In the genomic region with DNA sequence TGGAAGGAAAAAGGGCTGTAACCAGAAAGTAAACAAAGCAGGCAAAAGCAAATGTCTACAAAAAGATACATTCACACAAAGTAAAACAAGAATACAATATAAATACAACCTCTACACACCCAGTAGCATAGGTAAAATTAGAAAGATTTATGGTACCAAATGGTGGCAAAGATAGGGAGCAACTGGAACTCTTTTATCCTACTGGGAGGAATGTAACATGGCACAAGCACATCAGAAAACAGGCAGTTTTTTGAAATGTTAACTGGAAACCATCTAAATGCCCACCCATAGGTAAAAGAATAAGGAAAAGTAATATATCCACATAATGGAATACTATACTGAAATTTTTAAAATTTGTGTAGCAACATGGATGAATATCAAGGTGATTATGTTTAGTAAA, we compare ENCODE assay signal across 20 cellular contexts. TPM values are rescaled to one million over a fixed set of nuclear protein-coding genes. Genes with fewer than 3 reads are reported as not detected.
"Had no signal": no experiment of that assay in that cellular context is flagged by ENCODE, and none has a peak within 500 bp of the region (broad histone marks: within the 10 kb centered on the region; RNA-seq: fewer than 3 reads in every experiment).

No MANE protein-coding gene starts in this region.

- DNase-seq: activated CD4-positive, alpha-beta T cell treated with anti-CD3 and anti-CD28 coated beads for 36 hours; activated CD8-positive, alpha-beta memory T cell treated with anti-CD3 and anti-CD28 coated beads, Interleukin-2, amount 50 U/mL, for 48 hours; activated CD8-positive, alpha-beta T cell treated with anti-CD3 and anti-CD28 coated beads for 36 hours; activated gamma-delta T cell treated with Interleukin-2 at 50 U/mL for 16 hours; amniotic stem cell; body of pancreas; effector CD8-positive, alpha-beta T cell; glutamatergic neuron; left ventricle myocardium inferior; mucosa of descending colon; naive thymus-derived CD4-positive, alpha-beta T cell; stimulated activated naive CD4-positive, alpha-beta T cell; T-helper 17 cell; tibial artery had no signal

- H2AFZ ChIP-seq: parathyroid adenoma had no signal

- H3K27ac ChIP-seq: body of pancreas, epithelial cell of prostate, left ventricle myocardium inferior, parathyroid adenoma, tibial artery had no signal

- H3K79me2 ChIP-seq: parathyroid adenoma had no signal

- H3K4me1 ChIP-seq: body of pancreas, left ventricle myocardium inferior, parathyroid adenoma, tibial artery had no signal

- H3K36me3 ChIP-seq: left ventricle myocardium inferior, tibial artery had no signal

- H3K9me3 ChIP-seq: body of pancreas, left ventricle myocardium inferior, mucosa of descending colon, tibial artery had no signal

- H3K9me3 Mint-ChIP-seq: activated CD8-positive, alpha-beta T cell treated with anti-CD3 and anti-CD28 coated beads for 36 hours; memory B cell; naive thymus-derived CD4-positive, alpha-beta T cell had no signal

- H3K9ac ChIP-seq: parathyroid adenoma had no signal

- H3K4me1 Mint-ChIP-seq: activated CD4-positive, alpha-beta T cell treated with anti-CD3 and anti-CD28 coated beads for 36 hours; naive thymus-derived CD4-positive, alpha-beta T cell; T-helper 17 cell had no signal

- H3K27me3 ChIP-seq: body of pancreas, tibial artery had no signal

- H3K4me3 Mint-ChIP-seq: activated CD4-positive, alpha-beta T cell treated with anti-CD3 and anti-CD28 coated beads for 36 hours; activated CD8-positive, alpha-beta T cell treated with anti-CD3 and anti-CD28 coated beads for 36 hours; activated naive CD8-positive, alpha-beta T cell; memory B cell; naive thymus-derived CD4-positive, alpha-beta T cell; T-helper 17 cell had no signal

- H3K4me3 ChIP-seq: body of pancreas, left ventricle myocardium inferior, mucosa of descending colon, tibial artery had no signal

- ATAC-seq: activated CD4-positive, alpha-beta T cell treated with anti-CD3 and anti-CD28 coated beads for 36 hours; activated CD8-positive, alpha-beta T cell treated with anti-CD3 and anti-CD28 coated beads for 36 hours; body of pancreas; mucosa of descending colon; naive thymus-derived CD4-positive, alpha-beta T cell; T-helper 17 cell had no signal

- H3K36me3 Mint-ChIP-seq: activated naive CD8-positive, alpha-beta T cell; memory B cell; naive thymus-derived CD4-positive, alpha-beta T cell had no signal

- H3K27ac Mint-ChIP-seq: activated CD4-positive, alpha-beta T cell treated with anti-CD3 and anti-CD28 coated beads for 36 hours; activated CD8-positive, alpha-beta T cell treated with anti-CD3 and anti-CD28 coated beads for 36 hours; activated naive CD8-positive, alpha-beta T cell; memory B cell; naive thymus-derived CD4-positive, alpha-beta T cell; T-helper 17 cell had no signal

RNA-seq across cellular contexts. Expression of gene ARL14EPL, which starts 8.7 kb away (rescaled TPM):
- total RNA-seq: activated CD4-positive, alpha-beta T cell treated with anti-CD3 and anti-CD28 coated beads for 36 hours; activated CD8-positive, alpha-beta T cell treated with anti-CD3 and anti-CD28 coated beads for 36 hours; body of pancreas; kidney epithelial cell; left ventricle myocardium inferior; mucosa of descending colon; naive thymus-derived CD4-positive, alpha-beta T cell; subcutaneous adipose tissue; T-helper 17 cell had no signal
- polyA plus RNA-seq: naive thymus-derived CD4-positive, alpha-beta T cell had no signal
